Comparison of ENCODE assay signal across 10 cellular contexts in genomic region chr20:45343445-45343866, GRCh38. TPM values are rescaled to one million over a fixed set of nuclear protein-coding genes. Genes with fewer than 3 reads are reported as not detected.
DNase-seq lines count a peak whose midpoint lies in the region; ATAC-seq and TF ChIP-seq lines count a peak whose summit lies in the region.
"Had no signal": no experiment of that assay in that cellular context is flagged by ENCODE, and none has a peak within 500 bp of the region (broad histone marks: within the 10 kb centered on the region; RNA-seq: fewer than 3 reads in every experiment).

No MANE protein-coding gene starts in this region.

- ATAC-seq in HG02870 (IDR thresholded peaks at IDR 0.05; ENCODE audit: unreplicated experiment), result no peak
- ATAC-seq in HG02798 (IDR thresholded peaks at IDR 0.05; ENCODE audit: poor library complexity, unreplicated experiment), result no peak

- no peaks in the 10 kb centered on the region for H3K9me3 ChIP-seq in endodermal cell (ENCODE audit: control insufficient read depth, low read length)

- TF ChIP-seq CTCF in endodermal cell (conservative IDR thresholded peaks at IDR 0.05) (no peak), osteocyte (IDR thresholded peaks at IDR 0.05) (no peak)

- peaks cover 87% of the 10 kb centered on the region for H3K4me1 Mint-ChIP-seq in endodermal cell
- peaks cover 86% of the 10 kb centered on the region for H3K4me1 Mint-ChIP-seq in osteocyte (ENCODE audit: unreplicated experiment)

- H3K27me3 Mint-ChIP-seq in endodermal cell (ENCODE audit: insufficient read depth), result no peaks in the 10 kb centered on the region
- no peaks in the 10 kb centered on the region for H3K27me3 Mint-ChIP-seq in osteocyte (ENCODE audit: unreplicated experiment)

- H3K27ac ChIP-seq in endodermal cell (ENCODE audit: low read depth, low read length), result no peak overlapping the region

- H3K27ac Mint-ChIP-seq in endodermal cell (peak overlapping the region; percentile 97), osteocyte (ENCODE audit: unreplicated experiment) (peak overlapping the region; percentile 89)
- H3K27ac Mint-ChIP-seq: activated T-cell treated with anti-CD3 and anti-CD28 coated beads, Interleukin-2, amount 50 U/mL, for 72 hours had no signal

- H3K9me3 Mint-ChIP-seq in endodermal cell (no peaks in the 10 kb centered on the region), osteocyte (ENCODE audit: unreplicated experiment) (no peaks in the 10 kb centered on the region)
- H3K9me3 Mint-ChIP-seq: activated T-cell treated with anti-CD3 and anti-CD28 coated beads, Interleukin-2, amount 50 U/mL, for 72 hours had no signal

- peak overlapping the region; percentile 95 for H3K4me3 ChIP-seq in endodermal cell (ENCODE audit: low read length)

- DNase-seq in COLO668 (lab: John Stamatoyannopoulos, UW; ENCODE audit: unreplicated experiment), result peak; percentile 76
- peak; percentile 66 for DNase-seq in NCI-H2196 treated with DMSO at 0.1 percent for 48 hours (lab: John Stamatoyannopoulos, UW; ENCODE audit: unreplicated experiment)
- peak; percentile 67 for DNase-seq in endodermal cell
- DNase-seq in osteocyte (ENCODE audit: extremely low spot score, unreplicated experiment), result no peak
- no peak for DNase-seq in activated effector memory CD4-positive, alpha-beta T cell treated with Interleukin-2 at 50 U/mL for 16 hours
- no peak for DNase-seq in pons (ENCODE audit: low spot score)
- DNase-seq: activated T-cell treated with anti-CD3 and anti-CD28 coated beads, Interleukin-2, amount 50 U/mL, for 72 hours; NCI-H524 treated with DMSO at 0.1 percent for 48 hours had no signal

- H3K36me3 Mint-ChIP-seq in endodermal cell (ENCODE audit: low read depth) (peaks cover 11% of the 10 kb centered on the region), osteocyte (ENCODE audit: unreplicated experiment) (peaks cover 2% of the 10 kb centered on the region)

- peaks cover 13% of the 10 kb centered on the region for H3K36me3 ChIP-seq in endodermal cell (ENCODE audit: control insufficient read depth, insufficient read depth, low read length)

- peaks cover 53% of the 10 kb centered on the region for H3K4me1 ChIP-seq in endodermal cell (ENCODE audit: control insufficient read depth, insufficient read depth, low read length)

- WGBS in endodermal cell (ENCODE audit: insufficient coverage in 1 of 2, insufficient read length in 1 of 2), 2 experiments, result 11 to 40% methylated on average over 1 of the region's 2 CpGs

- H3K4me3 Mint-ChIP-seq in endodermal cell (peak overlapping the region; percentile 86), osteocyte (ENCODE audit: unreplicated experiment) (no peak overlapping the region)

- H3K27me3 ChIP-seq in endodermal cell (ENCODE audit: control insufficient read depth, insufficient read depth, low read length, poor library complexity, severe bottlenecking), result no peaks in the 10 kb centered on the region

- H3K9ac ChIP-seq in endodermal cell (ENCODE audit: extremely low read depth, low read length, poor library complexity, severe bottlenecking), result peak overlapping the region; percentile 75

RNA-seq across cellular contexts. Expression of gene SDC4, which starts 4.8 kb away (rescaled TPM):
- total RNA-seq in endodermal cell (100 to 1,000 TPM in 1 of 2 donors, 10 to 100 TPM in 1; 78.0 to 118 TPM), osteocyte (31.5 and 32.3 TPM in 2 replicates)
- polyA plus RNA-seq in endodermal cell (2013, experiment 1 of 2), result 34.2 TPM
- polyA plus RNA-seq in endodermal cell (2013, experiment 2 of 2), result 32.7 TPM

RNA-seq across cellular contexts. Expression of gene SYS1, which starts 19.5 kb away (rescaled TPM):
- 10 to 100 TPM; 22.1 to 23.8 TPM for total RNA-seq in endodermal cell
- polyA plus RNA-seq in endodermal cell (2013, experiment 1 of 2), result 16.4 TPM
- polyA plus RNA-seq in endodermal cell (2013, experiment 2 of 2), result 15.6 TPM
- 23.7 and 23.8 TPM in 2 replicates for total RNA-seq in osteocyte

RNA-seq across cellular contexts. Expression of gene TP53TG5, which starts 34.7 kb away (rescaled TPM):
- total RNA-seq in endodermal cell (1 to 10 TPM; 2.0 to 2.4 TPM), osteocyte (not detected in 2 replicates)
- 0.32 TPM for polyA plus RNA-seq in endodermal cell (2013, experiment 1 of 2)
- polyA plus RNA-seq in endodermal cell (2013, experiment 2 of 2), result 0.46 TPM

RNA-seq across cellular contexts. Expression of gene MATN4, which starts 35.4 kb away (rescaled TPM):
- total RNA-seq in endodermal cell (under 1 TPM; 0.20 to 0.46 TPM), osteocyte (not detected in 2 replicates)
- 0.50 TPM for polyA plus RNA-seq in endodermal cell (2013, experiment 1 of 2)
- polyA plus RNA-seq in endodermal cell (2013, experiment 2 of 2), result 0.17 TPM

RNA-seq across cellular contexts. Expression of gene RBPJL, which starts 36.8 kb away (rescaled TPM):
- not detected for total RNA-seq in endodermal cell
- polyA plus RNA-seq in endodermal cell (2013, experiment 1 of 2), result not detected
- not detected for polyA plus RNA-seq in endodermal cell (2013, experiment 2 of 2)
- not detected in 2 replicates for total RNA-seq in osteocyte
- total RNA-seq: activated T-cell treated with anti-CD3 and anti-CD28 coated beads, Interleukin-2, amount 50 U/mL, for 72 hours had no signal

Comparison
In these comparisons a context has a peak if more than half of its experiments do, and no peak if none do; other contexts are left out.
1. DNase-seq: peak in COLO668 (single experiment), NCI-H2196 treated with DMSO at 0.1 percent for 48 hours (single experiment) and endodermal cell (single experiment); none in osteocyte (single experiment), activated effector memory CD4-positive, alpha-beta T cell treated with Interleukin-2 at 50 U/mL for 16 hours (single experiment) and pons (single experiment).